In genomic region chr20:39574061-39574460, GRCh38 we compare ENCODE assay signal across 22 cellular contexts.
"Had no signal": no experiment of that assay in that cellular context is flagged by ENCODE, and none has a peak within 500 bp of the region (broad histone marks: within the 10 kb centered on the region; RNA-seq: fewer than 3 reads in every experiment).

No MANE protein-coding gene starts in this region.

- DNase-seq: IMR-90; Karpas-422; KG1; MG63; NCI-H1092; NCI-H1105 treated with DMSO at 0.1 percent for 48 hours; NCI-H1436; NCI-H187; NCI-H2081; NCI-H2107; NCI-H2227 treated with DMSO at 0.1 percent for 48 hours; NCI-H524; NCI-H526 treated with DMSO at 0.1 percent for 48 hours; NCI-H748 treated with DMSO at 0.1 percent for 48 hours; NK-92 treated with Interleukin-12 subunit alpha and Interleukin-12 subunit beta, amount 100 ng/mL, for 24 hours; PC-3; SHP77; SK-N-SH; SW 1271 had no signal

- H3K27me3 ChIP-seq: MG63 had no signal

- H3K27ac ChIP-seq: RWPE1 had no signal

- H3K4me3 ChIP-seq: MG63 had no signal

- FAIRE-seq: HepG2 had no signal

- H3K9me3 ChIP-seq: MG63, SK-N-SH had no signal

- H3K36me3 ChIP-seq: MG63 had no signal

- ATAC-seq: HepG2, Panc1, PC-3 had no signal
